In genomic region chr2:239086325-239087020, GRCh38 we compare ENCODE assay signal across 1 cellular context.
TF ChIP-seq lines count a peak whose summit lies in the region.

No MANE protein-coding gene starts in this region.

TF ChIP-seq in K562, 482 proteins besides CTCF, POLR2A, EP300 and RAD21 (continued from another document and continues in another):
- TF ChIP-seq ZNF511 (CRISPR knock-in tag; IDR thresholded peaks at IDR 0.05) (0 out of 2 replicates have a peak, but pooled peaks have one; percentile 8), STAT6 (CRISPR knock-in tag; IDR thresholded peaks at IDR 0.05) (no peak), RBM14 (IDR thresholded peaks at IDR 0.05; ENCODE audit: borderline replicate concordance, insufficient read depth, low read depth, low read length) (no peak), NFIC (IDR thresholded peaks at IDR 0.05) (peak; percentile 49; the same call in 1 of the 2 replicates), TBP (optimal IDR thresholded peaks at IDR 0.05; ENCODE audit: low read depth, low read length) (no peak), HMBOX1 (IDR thresholded peaks at IDR 0.05) (no peak), ILF3 (IDR thresholded peaks at IDR 0.05; ENCODE audit: borderline replicate concordance) (no peak), GABPB2 (CRISPR knock-in tag; conservative IDR thresholded peaks at IDR 0.05) (no peak), ZNF512 (tag; IDR thresholded peaks at IDR 0.05) (no peak), HNRNPK (IDR thresholded peaks at IDR 0.05; ENCODE audit: low read depth, low read length, poor library complexity, severe bottlenecking) (no peak), TARDBP (IDR thresholded peaks at IDR 0.05) (no peak), HMGXB4 (CRISPR knock-in tag; IDR thresholded peaks at IDR 0.05) (no peak), CXXC5 (CRISPR knock-in tag; IDR thresholded peaks at IDR 0.05) (peak; percentile 58), E2F4 (CRISPR knock-in tag; IDR thresholded peaks at IDR 0.05; ENCODE audit: low read depth) (no peak), EWSR1 (IDR thresholded peaks at IDR 0.05; ENCODE audit: borderline replicate concordance, low read depth, partially characterized antibody) (no peak), ZZZ3 (IDR thresholded peaks at IDR 0.05) (no peak), RREB1 (CRISPR knock-in tag; IDR thresholded peaks at IDR 0.05) (no peak), STAT5B (CRISPR knock-in tag; IDR thresholded peaks at IDR 0.05) (no peak), ZNF609 (CRISPR knock-in tag; IDR thresholded peaks at IDR 0.05; ENCODE audit: borderline replicate concordance) (no peak), ZNF696 (CRISPR knock-in tag; conservative IDR thresholded peaks at IDR 0.05) (no peak), ATF4 (CRISPR knock-in tag; IDR thresholded peaks at IDR 0.05) (no peak), BDP1 (IDR thresholded peaks at IDR 0.05; ENCODE audit: insufficient read depth, insufficient read length) (no peak), ZBTB11 (CRISPR knock-in tag; IDR thresholded peaks at IDR 0.05) (peak in 1 of 3 experiments; percentile 48; a peak in 2 of 6 replicates), VEZF1 (CRISPR knock-in tag; IDR thresholded peaks at IDR 0.05) (peak; percentile 33; the same call in 1 of the 2 replicates), HOXB6 (CRISPR knock-in tag; IDR thresholded peaks at IDR 0.05; ENCODE audit: borderline replicate concordance) (no peak)
